ENCODE assay signal across 15 cellular contexts in genomic region chr7:23394828-23395227, GRCh38.
DNase-seq lines count a peak whose midpoint lies in the region; ATAC-seq lines count a peak whose summit lies in the region.
"Had no signal": no experiment of that assay in that cellular context is flagged by ENCODE, and none has a peak within 500 bp of the region (broad histone marks: within the 10 kb centered on the region; RNA-seq: fewer than 3 reads in every experiment).

No MANE protein-coding gene starts in this region.

- H3K9ac ChIP-seq in Karpas-422 (ENCODE audit: low read length) (no peak overlapping the region), rectal smooth muscle tissue (ENCODE audit: low read length) (no peak overlapping the region)

- H3K4me3 ChIP-seq in Karpas-422 (ENCODE audit: low read length) (no peak overlapping the region), rectal smooth muscle tissue (ENCODE audit: low read length) (no peak overlapping the region), aorta (ENCODE audit: low read length in 2 of 2) (no peak overlapping the region)
- H3K4me3 ChIP-seq: SJSA1, transverse colon had no signal

- H3K27me3 ChIP-seq in Karpas-422 (ENCODE audit: low read length): no peaks in the 10 kb centered on the region
- no peaks in the 10 kb centered on the region for H3K27me3 ChIP-seq in rectal smooth muscle tissue (ENCODE audit: control insufficient read depth, insufficient read depth, low read length)
- H3K27me3 ChIP-seq in aorta (ENCODE audit: control insufficient read depth in 1 of 2, insufficient read depth in 2 of 2, low read length in 1 of 2): peaks cover 0 to 3% of the 10 kb centered on the region in 2 donors
- H3K27me3 ChIP-seq: SJSA1, transverse colon had no signal

- peaks cover 54% of the 10 kb centered on the region for H3K36me3 ChIP-seq in Karpas-422 (ENCODE audit: insufficient read depth, low read length)
- no peaks in the 10 kb centered on the region for H3K36me3 ChIP-seq in rectal smooth muscle tissue (ENCODE audit: control insufficient read depth, insufficient read depth, low read length)
- H3K36me3 ChIP-seq in aorta (ENCODE audit: control insufficient read depth in 1 of 2, insufficient read depth in 2 of 2, low read length in 1 of 2): no peaks in the 10 kb centered on the region
- H3K36me3 ChIP-seq: transverse colon had no signal

- H3K9me3 ChIP-seq in Karpas-422 (ENCODE audit: low read length) (no peaks in the 10 kb centered on the region), aorta (ENCODE audit: control insufficient read depth, low read length) (peaks cover 5% of the 10 kb centered on the region)
- H3K9me3 ChIP-seq: SJSA1, transverse colon had no signal

- ATAC-seq in aorta (ENCODE audit: low FRiP score): no peak

- H3K9me2 ChIP-seq in Karpas-422 (replicated peaks; ENCODE audit: insufficient read depth, low read length): no peaks in the 10 kb centered on the region

- peaks cover 26% of the 10 kb centered on the region for H3K4me1 ChIP-seq in Karpas-422 (ENCODE audit: low read length)
- H3K4me1 ChIP-seq in rectal smooth muscle tissue (ENCODE audit: control insufficient read depth, insufficient read depth, low read length): peaks cover 9% of the 10 kb centered on the region
- no peaks in the 10 kb centered on the region for H3K4me1 ChIP-seq in aorta (ENCODE audit: control insufficient read depth in 1 of 2, insufficient read depth in 2 of 2, low read length in 2 of 2)
- H3K4me1 ChIP-seq: SJSA1, transverse colon had no signal

- intact Hi-C loops in aorta (cut with DNase I): no loop called here

- H2AFZ ChIP-seq in Karpas-422 (ENCODE audit: low read length): no peak overlapping the region

- no peaks in the 10 kb centered on the region for H4K20me1 ChIP-seq in Karpas-422 (ENCODE audit: insufficient read depth, low read depth, low read length)

- peaks cover 77% of the 10 kb centered on the region for H3K79me2 ChIP-seq in Karpas-422 (ENCODE audit: low read length)

- DNase-seq in Karpas-422: no peak
- DNase-seq in NCI-H2196 (lab: John Stamatoyannopoulos, UW; ENCODE audit: unreplicated experiment): peak; percentile 63
- peak; percentile 56 for DNase-seq in amniotic epithelial cell (ENCODE audit: low read depth)
- no peak for DNase-seq in aorta
- no peak for DNase-seq in hippocampal formation (lab: John Stamatoyannopoulos, UW)
- DNase-seq in cerebellar nuclear complex (lab: John Stamatoyannopoulos, UW): no peak
- no peak for DNase-seq in cerebellar cortex (ENCODE audit: low spot score)
- DNase-seq: activated CD4-positive, CD25-positive, alpha-beta regulatory T cell; caudate nucleus; CD8-positive, alpha-beta memory T cell; GOT3; kidney; transverse colon had no signal

- H3K4me2 ChIP-seq in Karpas-422 (ENCODE audit: low read depth, low read length, poor library complexity, severe bottlenecking): no peak overlapping the region

- 0 out of 2 replicates have a peak overlapping the region, but pooled peaks have one; percentile 24 for H3K27ac ChIP-seq in Karpas-422 (ENCODE audit: low read length)
- H3K27ac ChIP-seq in rectal smooth muscle tissue (ENCODE audit: low read depth, low read length): peak overlapping the region; percentile 68
- no peak overlapping the region for H3K27ac ChIP-seq in aorta (ENCODE audit: low read depth in 1 of 2, low read length in 2 of 2)
- H3K27ac ChIP-seq: SJSA1, transverse colon had no signal

Comparison
In these comparisons a context has a peak if more than half of its experiments do, and no peak if none do; other contexts are left out.
1. DNase-seq: peak in NCI-H2196 (single experiment) and amniotic epithelial cell (single experiment); none in Karpas-422 (single experiment), aorta (0 of 2), hippocampal formation (0 of 2), cerebellar nuclear complex (0 of 2) and cerebellar cortex (single experiment).
2. H3K27ac ChIP-seq: peak in Karpas-422 (single experiment) and rectal smooth muscle tissue (single experiment); none in aorta (0 of 2).